In the genomic region with DNA sequence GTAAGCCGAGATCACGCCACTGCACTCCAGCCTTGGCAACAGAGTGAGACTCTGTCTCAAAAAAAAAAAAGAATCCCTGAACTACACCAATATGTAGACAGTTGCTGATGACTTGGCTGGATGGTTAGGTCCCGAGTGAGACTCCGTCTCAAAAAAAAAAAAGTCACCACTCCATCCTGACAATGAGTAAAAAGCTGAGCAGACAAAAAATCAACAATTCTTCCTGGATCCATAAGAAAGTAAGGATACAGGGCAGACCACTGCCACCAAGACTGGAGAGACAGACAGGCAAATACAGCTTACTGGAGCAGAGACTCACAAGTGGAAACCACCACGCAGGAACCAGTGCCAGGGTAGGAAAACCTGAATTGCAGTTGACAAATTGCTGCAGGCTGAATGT, we compare ENCODE assay signal across 24 cellular contexts.
DNase-seq lines count a peak whose midpoint lies in the region; ATAC-seq, FAIRE-seq and TF ChIP-seq lines count a peak whose summit lies in the region.
"Had no signal": no experiment of that assay in that cellular context is flagged by ENCODE, and none has a peak within 500 bp of the region (broad histone marks: within the 10 kb centered on the region; RNA-seq: fewer than 3 reads in every experiment).

No MANE protein-coding gene starts in this region.

- no peak for TF ChIP-seq RAD21 in HepG2 (CRISPR knock-in tag; IDR thresholded peaks at IDR 0.05)

- no peak for FAIRE-seq in HepG2 (lab: Jason Lieb, UNC)
- FAIRE-seq: GM12878, GM12892, GM18507 had no signal

- H3K27ac ChIP-seq in HepG2 (ENCODE audit: extremely low read length, insufficient read depth, low read length), result no peak overlapping the region
- H3K27ac ChIP-seq in right lobe of liver, result no peak overlapping the region
- H3K27ac ChIP-seq in SK-N-MC, result peak overlapping the region; percentile 99
- H3K27ac ChIP-seq: 22Rv1, BLaER1 had no signal

- no peak for ATAC-seq in HepG2
- ATAC-seq in right lobe of liver, result no peak
- no peak for ATAC-seq in HG02981 (IDR thresholded peaks at IDR 0.05; ENCODE audit: unreplicated experiment)
- ATAC-seq: GM12878 had no signal

- H3K4me3 ChIP-seq in HepG2 (replicated peaks in 1 of 3; ENCODE audit: insufficient read depth in 1 of 3, low read depth in 2 of 3, low read length in 3 of 3) (no peak overlapping the region), right lobe of liver (no peak overlapping the region), SK-N-MC (0 out of 2 replicates have a peak overlapping the region, but pooled peaks have one; percentile 57)
- H3K4me3 ChIP-seq: BLaER1, GM12878 had no signal

- POLR2A ChIA-PET in HepG2 (lab: Yijun Ruan, JAX), result no interaction called here

- H3K4me1 ChIP-seq in HepG2 (ENCODE audit: insufficient read depth, low read length) (no peaks in the 10 kb centered on the region), right lobe of liver (no peaks in the 10 kb centered on the region)
- H3K4me1 ChIP-seq: BE2C had no signal

- no peak overlapping the region for H2AFZ ChIP-seq in HepG2 (ENCODE audit: low read length)

- no peaks in the 10 kb centered on the region for H4K20me1 ChIP-seq in HepG2 (ENCODE audit: insufficient read depth, low read length)
- H4K20me1 ChIP-seq: BLaER1 had no signal

- no peak overlapping the region for H3K4me2 ChIP-seq in HepG2 (ENCODE audit: low read depth, low read length)
- H3K4me2 ChIP-seq: BLaER1 had no signal

- intact Hi-C loops in HepG2 (cut with micrococcal nuclease; ENCODE audit: unreplicated experiment) (no loop called here), right lobe of liver (cut with DNase I) (no loop called here), head of caudate nucleus (cut with DNase I) (no loop called here)

- H3K79me2 ChIP-seq in HepG2 (ENCODE audit: insufficient read depth, low read length), result no peaks in the 10 kb centered on the region

- peaks cover 0 to 19% of the 10 kb centered on the region in 2 experiments; a peak in 2 of 5 replicates for H3K27me3 ChIP-seq in HepG2 (ENCODE audit: control insufficient read depth in 1 of 2, insufficient read depth in 2 of 2, low read length in 2 of 2)
- no peaks in the 10 kb centered on the region for H3K27me3 ChIP-seq in right lobe of liver
- H3K27me3 ChIP-seq: BE2C, BLaER1 had no signal

- TF ChIP-seq CTCF in HepG2 (CRISPR knock-in tag; IDR thresholded peaks at IDR 0.05) (no peak), right lobe of liver (IDR thresholded peaks at IDR 0.05) (no peak)

- no peaks in the 10 kb centered on the region for H3K36me3 ChIP-seq in HepG2 (replicated peaks in 1 of 2; ENCODE audit: control insufficient read depth in 1 of 2, insufficient read depth in 2 of 2, low read length in 2 of 2)
- no peaks in the 10 kb centered on the region for H3K36me3 ChIP-seq in right lobe of liver
- H3K36me3 ChIP-seq in SK-N-MC (ENCODE audit: insufficient read depth, low read length), result no peaks in the 10 kb centered on the region
- H3K36me3 ChIP-seq: BE2C, BLaER1 had no signal

- CTCF ChIA-PET in HepG2 (lab: Yijun Ruan, JAX; ENCODE audit: low intra/inter-chr PET ratio, low total read pairs), result no interaction called here

- no peaks in the 10 kb centered on the region for H3K9me3 ChIP-seq in HepG2 (ENCODE audit: low read length)
- H3K9me3 ChIP-seq in right lobe of liver, result no peaks in the 10 kb centered on the region
- H3K9me3 ChIP-seq in SK-N-MC (ENCODE audit: low read depth, low read length), result no peaks in the 10 kb centered on the region
- H3K9me3 ChIP-seq: BE2C, BLaER1 had no signal

- TF ChIP-seq POLR2A in HepG2 (IDR thresholded peaks at IDR 0.05; ENCODE audit: insufficient read depth in 1 of 2, low read depth in 2 of 2, low read length in 2 of 2), result no peak
- TF ChIP-seq POLR2A in right lobe of liver (IDR thresholded peaks at IDR 0.05), result no peak

- no TSS peak for BruUV-seq in HepG2 (replicated peaks; lab: Mats Ljungman, UMichigan)

- TF ChIP-seq EP300 in HepG2 (IDR thresholded peaks at IDR 0.05; ENCODE audit: low read depth in 2 of 2, low read length in 2 of 2), result no peak
- no peak for TF ChIP-seq EP300 in HepG2 (CRISPR knock-in tag; IDR thresholded peaks at IDR 0.05; ENCODE audit: borderline replicate concordance)

- in situ Hi-C loops in HepG2 (cut with HindIII; ENCODE audit: extremely low pct_ligation_motif_present, low pct_unique_long_range_greater_than_20kb), result no loop called here

- no peak for DNase-seq in HepG2 (ENCODE audit: low spot score)
- no peak for DNase-seq in right lobe of liver
- DNase-seq in SK-N-MC (ENCODE audit: low read depth, low spot score), result peak; percentile 47
- no peak for DNase-seq in head of caudate nucleus
- DNase-seq: ACHN; BE2C; C1 segment of cervical spinal cord; CD4-positive, alpha-beta memory T cell; CD4-positive, CD25-positive, alpha-beta regulatory T cell; CD8-positive, alpha-beta memory T cell; COR-L47; DMS 273 treated with DMSO at 0.1 percent for 48 hours; DMS153; DMS53; DMS79; DND-41; EL; GDM1 had no signal

- 26% methylated on average over 5 of the region's 5 CpGs for WGBS in HepG2 (ENCODE audit: low lambda C conversion rate)
- 89% methylated on average over 3 of the region's 5 CpGs for WGBS in right lobe of liver (ENCODE audit: insufficient coverage, low coverage, low lambda C conversion rate, missing lambda C conversion rate)

- H3K9ac ChIP-seq in HepG2 (ENCODE audit: insufficient read depth, low read depth, low read length), result no peak overlapping the region
- peak overlapping the region; percentile 64 for H3K9ac ChIP-seq in SK-N-MC (ENCODE audit: insufficient read length)
- H3K9ac ChIP-seq: BLaER1 had no signal

TF ChIP-seq in HepG2, 621 proteins besides CTCF, POLR2A, EP300 and RAD21:
- no peak for TF ChIP-seq IRF2 (CRISPR knock-in tag; IDR thresholded peaks at IDR 0.05)
- TF ChIP-seq MAFK (conservative IDR thresholded peaks at IDR 0.05 in 1 of 2, IDR thresholded peaks at IDR 0.05 in 1 of 2; ENCODE audit: low read length in 2 of 2), result peak; percentile 95
- TF ChIP-seq RNF2 (conservative IDR thresholded peaks at IDR 0.05; ENCODE audit: low read depth), result no peak
- no peak for TF ChIP-seq PHB2 (IDR thresholded peaks at IDR 0.05; ENCODE audit: partially characterized antibody)
- peak; percentile 90 for TF ChIP-seq MAFF (IDR thresholded peaks at IDR 0.05; ENCODE audit: low read depth, low read length)
